Comparison of ENCODE assay signal across 20 cellular contexts in genomic region chr19:15456441-15456840, GRCh38. TPM values are rescaled to one million over a fixed set of nuclear protein-coding genes. Genes with fewer than 3 reads are reported as not detected.
"Had no signal": no experiment of that assay in that cellular context is flagged by ENCODE, and none has a peak within 500 bp of the region (broad histone marks: within the 10 kb centered on the region; RNA-seq: fewer than 3 reads in every experiment).

No MANE protein-coding gene starts in this region.

- ATAC-seq: right cardiac atrium, T-cell had no signal

- FAIRE-seq: endometrium had no signal

- H3K9me3 ChIP-seq: esophagus squamous epithelium, tibial artery, uterus had no signal

- H3K9me3 Mint-ChIP-seq: activated naive CD4-positive, alpha-beta T cell treated with anti-CD3 and anti-CD28 coated beads, Interleukin-2, amount 10 ng/mL, durations not matched to agents 7 days and 5 days; activated T-helper 2 cell treated with anti-CD3 and anti-CD28 coated beads, Interferon-gamma antibody, Interleukin-2, Interleukin-4, amounts not matched to agents 10 μg/mL and 5 μg/mL and 100 μg/mL, durations not matched to agents 14 hours and 24 hours and 36 hours; naive B cell; T-cell had no signal

- H3K27me3 Mint-ChIP-seq: activated naive CD4-positive, alpha-beta T cell treated with anti-CD3 and anti-CD28 coated beads, Interleukin-2, amount 10 ng/mL, durations not matched to agents 7 days and 5 days; naive B cell; T-cell had no signal

- H3K4me3 ChIP-seq: lung, smooth muscle cell, uterus had no signal

- DNase-seq: activated CD4-positive, alpha-beta T cell treated with anti-CD3 and anti-CD28 coated beads for 4 hours; amniotic stem cell; brain microvascular endothelial cell; esophagus squamous epithelium; foreskin fibroblast; kidney glomerular epithelial cell; naive B cell; right cardiac atrium; T-cell; tibial artery; uterus had no signal

- H3K36me3 ChIP-seq: brain microvascular endothelial cell, esophagus squamous epithelium, tibial artery, uterus, WERI-Rb-1 had no signal

- H3K27ac Mint-ChIP-seq: activated naive CD4-positive, alpha-beta T cell treated with anti-CD3 and anti-CD28 coated beads, Interleukin-2, amount 10 ng/mL, durations not matched to agents 7 days and 5 days; activated T-helper 2 cell treated with anti-CD3 and anti-CD28 coated beads, Interferon-gamma antibody, Interleukin-2, Interleukin-4, amounts not matched to agents 10 μg/mL and 5 μg/mL and 100 μg/mL, durations not matched to agents 14 hours and 24 hours and 36 hours; progenitor cell of endocrine pancreas had no signal

- H3K4me3 Mint-ChIP-seq: activated naive CD4-positive, alpha-beta T cell treated with anti-CD3 and anti-CD28 coated beads, Interleukin-2, amount 10 ng/mL, durations not matched to agents 7 days and 5 days; naive B cell; T-cell had no signal

- H3K27ac ChIP-seq: brain microvascular endothelial cell, tibial artery, uterus, WERI-Rb-1 had no signal

RNA-seq across cellular contexts. Expression of gene RASAL3, which starts 7.9 kb away (rescaled TPM):
- total RNA-seq: progenitor cell of endocrine pancreas, smooth muscle cell had no signal

RNA-seq across cellular contexts. Expression of gene PGLYRP2, which starts 22.9 kb away (rescaled TPM):
- total RNA-seq: activated T-helper 2 cell treated with anti-CD3 and anti-CD28 coated beads, Interferon-gamma antibody, Interleukin-2, Interleukin-4, amounts not matched to agents 10 μg/mL and 5 μg/mL and 100 μg/mL, durations not matched to agents 14 hours and 24 hours and 36 hours; cerebellum; dermis microvascular lymphatic vessel endothelial cell; esophagus squamous epithelium; lung; progenitor cell of endocrine pancreas; right cardiac atrium; smooth muscle cell; uterus had no signal

RNA-seq across cellular contexts. Expression of gene CYP4F22, which starts 51.9 kb away (rescaled TPM):
- total RNA-seq: cerebellum, dermis microvascular lymphatic vessel endothelial cell, progenitor cell of endocrine pancreas, right cardiac atrium, smooth muscle cell, uterus had no signal
